8 cellular contexts compared by ENCODE assay signal in genomic region chr4:153204247-153205027, GRCh38. TPM values are rescaled to one million over a fixed set of nuclear protein-coding genes. Genes with fewer than 3 reads are reported as not detected.
DNase-seq lines count a peak whose midpoint lies in the region; ATAC-seq, FAIRE-seq and TF ChIP-seq lines count a peak whose summit lies in the region.

Gene TRIM2, plus strand, starts transcription at chr4:153204443. Its CDS starts 88 bp downstream, at chr4:153204531.

- DNase-seq in DMS153 (lab: John Stamatoyannopoulos, UW), result peak; percentile 63
- DNase-seq in activated CD4-positive, alpha-beta memory T cell treated with anti-CD3 and anti-CD28 coated beads for 36 hours, result no peak
- DNase-seq in neural progenitor cell (ENCODE audit: low spot score), result peak; percentile 80
- DNase-seq in NCI-H187 (lab: John Stamatoyannopoulos, UW), result no peak
- no peak for DNase-seq in NCI-H446 treated with DMSO at 0.1 percent for 48 hours (lab: John Stamatoyannopoulos, UW)
- no peak for DNase-seq in GM19239 (ENCODE audit: insufficient read length, low spot score)

- H2AFZ ChIP-seq in neural progenitor cell (replicated peaks), result peak within 1 kb of the TSS; percentile 45

- no peak for TF ChIP-seq POLR2A in gastroesophageal sphincter (IDR thresholded peaks at IDR 0.05)

- H3K79me2 ChIP-seq in neural progenitor cell (ENCODE audit: low read depth), result no peaks in the 10 kb centered on the region

- peak within 1 kb of the TSS; percentile 66 for H3K9ac ChIP-seq in HUES6 (ENCODE audit: low read length)
- no peak within 1 kb of the TSS for H3K9ac ChIP-seq in neural progenitor cell

- peaks cover 36% of the 10 kb centered on the region for H3F3A ChIP-seq in neural progenitor cell (ENCODE audit: low read depth)

- intact Hi-C loops in activated CD4-positive, alpha-beta memory T cell treated with anti-CD3 and anti-CD28 coated beads for 36 hours (cut with micrococcal nuclease), result loop anchor here (1.0 kb wide), 1 partner anchor 45 kb away; no protein-coding TSS in a partner anchor

- peaks cover 14% of the 10 kb centered on the region for H3K27me3 ChIP-seq in HUES6 (ENCODE audit: control insufficient read depth, insufficient read depth, low read length)
- no peaks in the 10 kb centered on the region for H3K27me3 ChIP-seq in gastroesophageal sphincter
- H3K27me3 ChIP-seq in neural progenitor cell, result peaks cover 31% of the 10 kb centered on the region

- WGBS in gastroesophageal sphincter (ENCODE audit: low coverage in 1 of 2), 2 donors, result 42 to 51% methylated on average over 7 to 8 of the region's 15 CpGs

- no peak for FAIRE-seq in GM19239 (lab: Jason Lieb, UNC)

- H3K9me3 ChIP-seq in HUES6 (ENCODE audit: control insufficient read depth, insufficient read depth, low read depth, low read length) (no peaks in the 10 kb centered on the region), gastroesophageal sphincter (no peaks in the 10 kb centered on the region), neural progenitor cell (ENCODE audit: low read depth) (no peaks in the 10 kb centered on the region)

- no peak for TF ChIP-seq EP300 in gastroesophageal sphincter (IDR thresholded peaks at IDR 0.05)

- peak within 1 kb of the TSS; percentile 64 for H3K4me3 Mint-ChIP-seq in activated CD4-positive, alpha-beta memory T cell treated with anti-CD3 and anti-CD28 coated beads for 36 hours
- H3K4me3 Mint-ChIP-seq in neural progenitor cell, result peak within 1 kb of the TSS; percentile 89

- CTCF ChIA-PET in activated CD4-positive, alpha-beta memory T cell treated with anti-CD3 and anti-CD28 coated beads for 36 hours (lab: Charles Lee), result interaction anchor here (1.1 to 1.4 kb wide), 3 partner anchors 48 to 138 kb away, joined by 3 to 7 read pairs (median 4); no protein-coding TSS in a partner anchor

- H3K4me3 ChIP-seq in HUES6 (ENCODE audit: low read depth, low read length) (peak within 1 kb of the TSS; percentile 61), gastroesophageal sphincter (peak within 1 kb of the TSS; percentile 24 to 31), neural progenitor cell (peak within 1 kb of the TSS; percentile 32)

- H3K27ac Mint-ChIP-seq in activated CD4-positive, alpha-beta memory T cell treated with anti-CD3 and anti-CD28 coated beads for 36 hours, result peak within 1 kb of the TSS; percentile 66
- peak within 1 kb of the TSS; percentile 85 for H3K27ac Mint-ChIP-seq in neural progenitor cell

- TF ChIP-seq CTCF in gastroesophageal sphincter (IDR thresholded peaks at IDR 0.05) (no peak), neural progenitor cell (IDR thresholded peaks at IDR 0.05) (no peak)

- no peak within 1 kb of the TSS; the same call in 1 of the 2 replicates for H3K27ac ChIP-seq in HUES6 (ENCODE audit: low read depth, low read length)
- peak within 1 kb of the TSS in 3 of 4 donors; percentile 29 to 43 (median 37) for H3K27ac ChIP-seq in gastroesophageal sphincter
- no peak within 1 kb of the TSS for H3K27ac ChIP-seq in neural progenitor cell

- no peaks in the 10 kb centered on the region for H3K9me3 Mint-ChIP-seq in activated CD4-positive, alpha-beta memory T cell treated with anti-CD3 and anti-CD28 coated beads for 36 hours
- H3K9me3 Mint-ChIP-seq in neural progenitor cell, result no peaks in the 10 kb centered on the region

- no peaks in the 10 kb centered on the region for H3K27me3 Mint-ChIP-seq in activated CD4-positive, alpha-beta memory T cell treated with anti-CD3 and anti-CD28 coated beads for 36 hours
- H3K27me3 Mint-ChIP-seq in neural progenitor cell (ENCODE audit: insufficient read depth, low read depth), result peaks cover 3% of the 10 kb centered on the region

- peaks cover 7% of the 10 kb centered on the region for H4K20me1 ChIP-seq in neural progenitor cell (ENCODE audit: low read depth)

- POLR2A ChIA-PET in activated CD4-positive, alpha-beta memory T cell treated with anti-CD3 and anti-CD28 coated beads for 36 hours (lab: Charles Lee), result no interaction called here

- peaks cover 46% of the 10 kb centered on the region for H3K4me1 ChIP-seq in HUES6 (ENCODE audit: control insufficient read depth, insufficient read depth, low read length)
- peaks cover 0 to 7% (median 0%) of the 10 kb centered on the region in 3 donors for H3K4me1 ChIP-seq in gastroesophageal sphincter
- peaks cover 36% of the 10 kb centered on the region for H3K4me1 ChIP-seq in neural progenitor cell

- no peaks in the 10 kb centered on the region for H3K36me3 Mint-ChIP-seq in activated CD4-positive, alpha-beta memory T cell treated with anti-CD3 and anti-CD28 coated beads for 36 hours
- peaks cover 7% of the 10 kb centered on the region for H3K36me3 Mint-ChIP-seq in neural progenitor cell

- H3K36me3 ChIP-seq in HUES6 (ENCODE audit: control insufficient read depth, insufficient read depth, low read length) (no peaks in the 10 kb centered on the region), gastroesophageal sphincter (no peaks in the 10 kb centered on the region), neural progenitor cell (no peaks in the 10 kb centered on the region)

- H3K4me2 ChIP-seq in neural progenitor cell, result peak within 1 kb of the TSS; percentile 72

- peak; percentile 73 for ATAC-seq in gastroesophageal sphincter

- peaks cover 35% of the 10 kb centered on the region for H3K4me1 Mint-ChIP-seq in activated CD4-positive, alpha-beta memory T cell treated with anti-CD3 and anti-CD28 coated beads for 36 hours (ENCODE audit: low read depth)
- H3K4me1 Mint-ChIP-seq in neural progenitor cell, result peaks cover 58% of the 10 kb centered on the region

RNA-seq across cellular contexts. Expression of gene TRIM2, which starts in this region (rescaled TPM):
- total RNA-seq in activated CD4-positive, alpha-beta memory T cell treated with anti-CD3 and anti-CD28 coated beads for 36 hours, result 1 to 10 TPM; 1.7 to 2.9 TPM
- total RNA-seq in gastroesophageal sphincter (10 to 100 TPM; 31.2 to 59.2 (median 44.4) TPM), neural progenitor cell (ENCODE audit: low replicate concordance) (87.6 and 90.2 TPM in 2 replicates)

Comparison
In these comparisons a context has a peak if more than half of its experiments do, and no peak if none do; other contexts are left out.
1. RNA of gene TRIM2 (total RNA-seq): 87.6 to 90.2 TPM in neural progenitor cell and 31.2 to 59.2 TPM in gastroesophageal sphincter; 1.7 to 2.9 TPM in activated CD4-positive, alpha-beta memory T cell treated with anti-CD3 and anti-CD28 coated beads for 36 hours; every median in the first group is over 4 times any median in the second.
2. DNase-seq: peak in DMS153 (single experiment) and neural progenitor cell (single experiment); none in activated CD4-positive, alpha-beta memory T cell treated with anti-CD3 and anti-CD28 coated beads for 36 hours (single experiment), NCI-H187 (0 of 2), NCI-H446 treated with DMSO at 0.1 percent for 48 hours (single experiment) and GM19239 (single experiment).
3. H3K27ac ChIP-seq: peak in gastroesophageal sphincter (3 of 4); none in HUES6 (single experiment) and neural progenitor cell (single experiment).
4. Peak in every context shown above with its lines, with median percentiles within 50 percentile points of each other: H3K4me3 ChIP-seq.